Comparison of ENCODE assay signal across 10 cellular contexts in genomic region chr6:144248470-144249301, GRCh38. TPM values are rescaled to one million over a fixed set of nuclear protein-coding genes. Genes with fewer than 3 reads are reported as not detected.
DNase-seq lines count a peak whose midpoint lies in the region; ATAC-seq, FAIRE-seq and TF ChIP-seq lines count a peak whose summit lies in the region.
"Had no signal": no experiment of that assay in that cellular context is flagged by ENCODE, and none has a peak within 500 bp of the region (broad histone marks: within the 10 kb centered on the region; RNA-seq: fewer than 3 reads in every experiment).

No MANE protein-coding gene starts in this region.

- H3K4me1 ChIP-seq in thyroid gland (no peaks in the 10 kb centered on the region), breast epithelium (no peaks in the 10 kb centered on the region)

- H3K27ac ChIP-seq in thyroid gland (no peak overlapping the region), breast epithelium (no peak overlapping the region)

- H3K9me3 Mint-ChIP-seq in activated CD8-positive, alpha-beta T cell treated with anti-CD3 and anti-CD28 coated beads for 36 hours, result no peaks in the 10 kb centered on the region

- H3K27me3 ChIP-seq in thyroid gland (no peaks in the 10 kb centered on the region), breast epithelium (no peaks in the 10 kb centered on the region)

- H3K9me3 ChIP-seq in thyroid gland (no peaks in the 10 kb centered on the region), breast epithelium (no peaks in the 10 kb centered on the region)

- FAIRE-seq in GM19239 (lab: Jason Lieb, UNC), result peak; percentile 76

- H3K27me3 Mint-ChIP-seq in activated CD8-positive, alpha-beta T cell treated with anti-CD3 and anti-CD28 coated beads for 36 hours, result peaks cover 5% of the 10 kb centered on the region

- DNase-seq in AG04449 (ENCODE audit: low read depth, low spot score) (peak; percentile 84), GM19239 (ENCODE audit: insufficient read length, low spot score) (no peak), iris pigment epithelial cell (ENCODE audit: low read depth) (peak; percentile 87), hypothalamus (lab: John Stamatoyannopoulos, UW) (no peak), thyroid gland (no peak), breast epithelium (ENCODE audit: low spot score in 2 of 2) (no peak)
- DNase-seq in activated CD8-positive, alpha-beta T cell treated with anti-CD3 and anti-CD28 coated beads for 36 hours, result peak; percentile 24
- DNase-seq: CD8-positive, alpha-beta memory T cell; NCI-H1417 treated with DMSO at 0.1 percent for 48 hours had no signal

- TF ChIP-seq POLR2A in thyroid gland (IDR thresholded peaks at IDR 0.05) (no peak), breast epithelium (IDR thresholded peaks at IDR 0.05) (no peak)

- no peak overlapping the region for H3K4me3 ChIP-seq in AG04449 (ENCODE audit: low read depth, low read length)
- H3K4me3 ChIP-seq in thyroid gland (replicated peaks in 1 of 3), result no peak overlapping the region
- no peak overlapping the region for H3K4me3 ChIP-seq in breast epithelium

- TF ChIP-seq CTCF in AG04449 (IDR thresholded peaks at IDR 0.05; ENCODE audit: insufficient read depth, low read length, missing control alignments) (no peak), thyroid gland (IDR thresholded peaks at IDR 0.05) (no peak), breast epithelium (IDR thresholded peaks at IDR 0.05) (no peak)
- no peak for TF ChIP-seq CTCF in activated CD8-positive, alpha-beta T cell treated with anti-CD3 and anti-CD28 coated beads for 36 hours (IDR thresholded peaks at IDR 0.05)

- peak; percentile 78 for ATAC-seq in activated CD8-positive, alpha-beta T cell treated with anti-CD3 and anti-CD28 coated beads for 36 hours
- ATAC-seq in HG03469 (IDR thresholded peaks at IDR 0.05; ENCODE audit: unreplicated experiment), result no peak

- intact Hi-C loops in activated CD8-positive, alpha-beta T cell treated with anti-CD3 and anti-CD28 coated beads for 36 hours (cut with micrococcal nuclease), result no loop called here
- intact Hi-C loops in thyroid gland (cut with DNase I), result no loop called here
- intact Hi-C loops in breast epithelium (cut with DNase I; ENCODE audit: low total_unique reads), result no loop called here

- POLR2A ChIA-PET in AG04449 (lab: Yijun Ruan, JAX), result interaction anchor here (0.7 to 1.7 kb wide), 4 partner anchors 18 to 57 kb away, joined by 3 to 4 read pairs (median 3); no protein-coding TSS in a partner anchor
- POLR2A ChIA-PET in activated CD8-positive, alpha-beta T cell treated with anti-CD3 and anti-CD28 coated beads for 36 hours (lab: Charles Lee), result interaction anchor here (0.8 kb wide), 4 partner anchors 21 to 41 kb away, joined by 3 to 4 read pairs (median 4); no protein-coding TSS in a partner anchor

- no peaks in the 10 kb centered on the region for H3K36me3 Mint-ChIP-seq in activated CD8-positive, alpha-beta T cell treated with anti-CD3 and anti-CD28 coated beads for 36 hours (ENCODE audit: low read depth)
- H3K36me3 Mint-ChIP-seq: CD8-positive, alpha-beta memory T cell had no signal

- peaks cover 17% of the 10 kb centered on the region for H3K4me1 Mint-ChIP-seq in activated CD8-positive, alpha-beta T cell treated with anti-CD3 and anti-CD28 coated beads for 36 hours (ENCODE audit: low read depth)

- H3K4me3 Mint-ChIP-seq in activated CD8-positive, alpha-beta T cell treated with anti-CD3 and anti-CD28 coated beads for 36 hours, result no peak overlapping the region

- CTCF ChIA-PET in AG04449 (lab: Yijun Ruan, JAX), result interaction anchor here (0.7 to 2.2 kb wide), 4 partner anchors 12 to 233 kb away, joined by 3 to 8 read pairs (median 6); no protein-coding TSS in a partner anchor
- CTCF ChIA-PET in activated CD8-positive, alpha-beta T cell treated with anti-CD3 and anti-CD28 coated beads for 36 hours (lab: Charles Lee), result interaction anchor here (1.0 to 1.5 kb wide), 2 partner anchors 30 to 39 kb away, joined by 3 read pairs; no protein-coding TSS in a partner anchor

- no peaks in the 10 kb centered on the region for H3K36me3 ChIP-seq in thyroid gland
- no peaks in the 10 kb centered on the region for H3K36me3 ChIP-seq in breast epithelium

- H3K27ac Mint-ChIP-seq in activated CD8-positive, alpha-beta T cell treated with anti-CD3 and anti-CD28 coated beads for 36 hours, result peak overlapping the region; percentile 1
- H3K27ac Mint-ChIP-seq: CD8-positive, alpha-beta memory T cell had no signal

- 68 to 83% methylated on average over 3 of the region's 3 CpGs for WGBS in thyroid gland, 2 donors

RNA-seq across cellular contexts. Expression of gene UTRN, which starts 36.4 kb away (rescaled TPM):
- total RNA-seq in activated CD8-positive, alpha-beta T cell treated with anti-CD3 and anti-CD28 coated beads for 36 hours, result 10 to 100 TPM; 53.9 to 58.5 TPM
- total RNA-seq in thyroid gland, result 100 to 1,000 TPM; 383 to 473 (median 415) TPM
- 100 to 1,000 TPM; 204 to 397 (median 263) TPM for total RNA-seq in breast epithelium

Comparison
In these comparisons a context has a peak if more than half of its experiments do, and no peak if none do; other contexts are left out.
1. DNase-seq: peak in AG04449 (single experiment), activated CD8-positive, alpha-beta T cell treated with anti-CD3 and anti-CD28 coated beads for 36 hours (single experiment) and iris pigment epithelial cell (single experiment); none in GM19239 (single experiment), hypothalamus (0 of 51), thyroid gland (0 of 2) and breast epithelium (0 of 2).